1 cellular context compared by ENCODE assay signal in genomic region chr2:27723372-27724144, GRCh38.
TF ChIP-seq lines count a peak whose summit lies in the region.

No MANE protein-coding gene starts in this region.

TF ChIP-seq in HepG2, 621 proteins besides CTCF, POLR2A, EP300 and RAD21 (continued from another document and continues in another):
- peak; percentile 53; the same call in 1 of the 2 replicates for TF ChIP-seq STAT6 (CRISPR knock-in tag; IDR thresholded peaks at IDR 0.05; ENCODE audit: borderline replicate concordance)
- TF ChIP-seq GTF3A (CRISPR knock-in tag; conservative IDR thresholded peaks at IDR 0.05) = no peak
- TF ChIP-seq KAT8 (CRISPR knock-in tag; IDR thresholded peaks at IDR 0.05) = 0 out of 2 replicates have a peak, but pooled peaks have one; percentile 35
- 0 out of 2 replicates have a peak, but pooled peaks have one; percentile 14 for TF ChIP-seq TBX3 (IDR thresholded peaks at IDR 0.05; ENCODE audit: borderline replicate concordance)
- TF ChIP-seq FOXM1 (CRISPR knock-in tag; IDR thresholded peaks at IDR 0.05) = no peak
- no peak for TF ChIP-seq ZNF512B (CRISPR knock-in tag; IDR thresholded peaks at IDR 0.05; ENCODE audit: borderline replicate concordance)
- TF ChIP-seq ZNF503 (CRISPR knock-in tag; IDR thresholded peaks at IDR 0.05) = no peak
- TF ChIP-seq ELF4 (CRISPR knock-in tag; IDR thresholded peaks at IDR 0.05; ENCODE audit: borderline replicate concordance) = no peak
- TF ChIP-seq ZNF501 (CRISPR knock-in tag; IDR thresholded peaks at IDR 0.05) = peak; percentile 52
- 0 out of 2 replicates have a peak, but pooled peaks have one; percentile 38 for TF ChIP-seq ZNF768 (CRISPR knock-in tag; IDR thresholded peaks at IDR 0.05)
- TF ChIP-seq ZMYM4 (CRISPR knock-in tag; IDR thresholded peaks at IDR 0.05) = peak; percentile 31; the same call in 1 of the 2 replicates
- peak; percentile 74; the same call in 1 of the 2 replicates for TF ChIP-seq ZFP91 (CRISPR knock-in tag; IDR thresholded peaks at IDR 0.05; ENCODE audit: borderline replicate concordance)
- TF ChIP-seq THAP7 (CRISPR knock-in tag; IDR thresholded peaks at IDR 0.05) = no peak
- TF ChIP-seq NFAT5 (CRISPR knock-in tag; IDR thresholded peaks at IDR 0.05) = no peak
- TF ChIP-seq AKAP8 (CRISPR knock-in tag; IDR thresholded peaks at IDR 0.05) = no peak
- TF ChIP-seq NRL (CRISPR knock-in tag; IDR thresholded peaks at IDR 0.05; ENCODE audit: borderline replicate concordance) = peak; percentile 72; the same call in 1 of the 2 replicates
- peak; percentile 48 for TF ChIP-seq PHF21A (CRISPR knock-in tag; IDR thresholded peaks at IDR 0.05)
- TF ChIP-seq ARNTL (CRISPR knock-in tag; IDR thresholded peaks at IDR 0.05) = no peak
- TF ChIP-seq NR2F2 (IDR thresholded peaks at IDR 0.05; ENCODE audit: borderline replicate concordance, low read depth) = no peak
- TF ChIP-seq GFI1 (CRISPR knock-in tag; IDR thresholded peaks at IDR 0.05; ENCODE audit: borderline replicate concordance) = 0 out of 2 replicates have a peak, but pooled peaks have one; percentile 28
- TF ChIP-seq HNF1B (CRISPR knock-in tag; IDR thresholded peaks at IDR 0.05) = peak; percentile 66; the same call in 1 of the 2 replicates
- no peak for TF ChIP-seq ZSCAN29 (CRISPR knock-in tag; conservative IDR thresholded peaks at IDR 0.05)
- TF ChIP-seq ZFP36 (IDR thresholded peaks at IDR 0.05; ENCODE audit: borderline replicate concordance, low read depth, low read length, partially characterized antibody) = no peak
- TF ChIP-seq ZNF557 (CRISPR knock-in tag; IDR thresholded peaks at IDR 0.05) = no peak
- TF ChIP-seq HOMEZ (CRISPR knock-in tag; IDR thresholded peaks at IDR 0.05; ENCODE audit: low read depth) = peak; percentile 62; the same call in 1 of the 2 replicates
- no peak for TF ChIP-seq NR1H2 (CRISPR knock-in tag; IDR thresholded peaks at IDR 0.05; ENCODE audit: borderline replicate concordance, low read depth)
- TF ChIP-seq MIXL1 (CRISPR knock-in tag; IDR thresholded peaks at IDR 0.05) = peak; percentile 56; the same call in 1 of the 2 replicates
- 0 out of 2 replicates have a peak, but pooled peaks have one; percentile 64 for TF ChIP-seq ZNF567 (CRISPR knock-in tag; IDR thresholded peaks at IDR 0.05; ENCODE audit: borderline replicate concordance)
- peak; percentile 54; the same call in 1 of the 2 replicates for TF ChIP-seq ZNF350 (CRISPR knock-in tag; IDR thresholded peaks at IDR 0.05; ENCODE audit: borderline replicate concordance, low read depth)
- TF ChIP-seq FOXA3 (CRISPR knock-in tag; IDR thresholded peaks at IDR 0.05) = peak; percentile 27; the same call in 1 of the 2 replicates
- 0 out of 2 replicates have a peak, but pooled peaks have one; percentile 18 for TF ChIP-seq ZBTB7A (CRISPR knock-in tag; IDR thresholded peaks at IDR 0.05)
- TF ChIP-seq ZSCAN25 (CRISPR knock-in tag; IDR thresholded peaks at IDR 0.05) = no peak
- TF ChIP-seq MTERF4 (CRISPR knock-in tag; IDR thresholded peaks at IDR 0.05) = no peak; the same call in 1 of the 2 replicates
- TF ChIP-seq HBP1 (CRISPR knock-in tag; IDR thresholded peaks at IDR 0.05; ENCODE audit: low read depth) = 0 out of 2 replicates have a peak, but pooled peaks have one; percentile 38
